Comparison of ENCODE assay signal across 8 cellular contexts in genomic region chr5:126354012-126354856, GRCh38.
DNase-seq lines count a peak whose midpoint lies in the region; ATAC-seq and TF ChIP-seq lines count a peak whose summit lies in the region.

No MANE protein-coding gene starts in this region.

- H3K27me3 Mint-ChIP-seq in HFFc6 (ENCODE audit: insufficient read depth), result no peaks in the 10 kb centered on the region

- peak; percentile 98 for DNase-seq in EL
- peak; percentile 98 for DNase-seq in HFFc6
- peak; percentile 96 to 99 for DNase-seq in cardiac fibroblast (ENCODE audit: low read depth in 2 of 2)
- DNase-seq in left colon, result no peak
- peak; percentile 93 for DNase-seq in superior temporal gyrus (ENCODE audit: extremely low spot score)
- DNase-seq in substantia nigra (lab: John Stamatoyannopoulos, UW), result no peak

- H3K36me3 ChIP-seq in OCI-LY1 (ENCODE audit: insufficient read depth, low read length), result no peaks in the 10 kb centered on the region

- peak overlapping the region; percentile 84 for H3K4me3 Mint-ChIP-seq in HFFc6

- no peaks in the 10 kb centered on the region for H3K9me3 ChIP-seq in OCI-LY1 (ENCODE audit: low read length)

- H3K4me2 ChIP-seq in OCI-LY1 (ENCODE audit: low read length), result no peak overlapping the region

- peaks cover 5% of the 10 kb centered on the region; the same call in 1 of the 2 replicates for H3K36me3 Mint-ChIP-seq in HFFc6 (ENCODE audit: low read depth)

- no peaks in the 10 kb centered on the region for H4K20me1 ChIP-seq in OCI-LY1 (ENCODE audit: insufficient read depth, low read length)

- H3K9me3 Mint-ChIP-seq in HFFc6, result no peaks in the 10 kb centered on the region; the same call in 1 of the 2 replicates

- H3K4me3 ChIP-seq in OCI-LY1 (ENCODE audit: low read depth, low read length, poor library complexity, severe bottlenecking), result no peak overlapping the region
- peak overlapping the region in 1 of 2 donors; percentile 11 for H3K4me3 ChIP-seq in cardiac fibroblast (replicated peaks in 1 of 2; ENCODE audit: low read depth in 2 of 2, low read length in 2 of 2)

- H3K9me2 ChIP-seq in OCI-LY1 (ENCODE audit: low read depth, low read length), result no peaks in the 10 kb centered on the region

- H3K79me2 ChIP-seq in OCI-LY1 (ENCODE audit: insufficient read depth, low read length), result no peaks in the 10 kb centered on the region

- peaks cover 87% of the 10 kb centered on the region for H3K4me1 Mint-ChIP-seq in HFFc6 (ENCODE audit: low read depth)

- intact Hi-C loops in left colon (cut with DNase I, micrococcal nuclease), result loop anchor here in 1 of 2 donors (5.0 kb wide), 1 partner anchor 188 kb away; no protein-coding TSS in a partner anchor

- H3K27ac ChIP-seq in OCI-LY1 (ENCODE audit: low read depth, low read length, poor library complexity, severe bottlenecking) (no peak overlapping the region), substantia nigra (ENCODE audit: low read depth, low read length, poor library complexity, severe bottlenecking) (no peak overlapping the region)

- H3K9ac ChIP-seq in OCI-LY1 (ENCODE audit: low read length), result no peak overlapping the region

- peaks cover 7% of the 10 kb centered on the region for H3K4me1 ChIP-seq in OCI-LY1 (ENCODE audit: insufficient read depth, low read length, severe bottlenecking)

- H3K27me3 ChIP-seq in OCI-LY1 (ENCODE audit: insufficient read depth, low read length), result no peaks in the 10 kb centered on the region

- peak; percentile 74 for ATAC-seq in left colon
- ATAC-seq in GM21526 (IDR thresholded peaks at IDR 0.05; ENCODE audit: low FRiP score, unreplicated experiment), result no peak

- no peaks in the 10 kb centered on the region for H3F3A ChIP-seq in OCI-LY1 (ENCODE audit: insufficient read depth, low read length)

- H3K27ac Mint-ChIP-seq in HFFc6, result peak overlapping the region; percentile 97

- TF ChIP-seq CTCF in HFFc6 (IDR thresholded peaks at IDR 0.05) (peak; percentile 79), OCI-LY1 (IDR thresholded peaks at IDR 0.05; ENCODE audit: low read length) (peak; percentile 62), cardiac fibroblast (IDR thresholded peaks at IDR 0.05; ENCODE audit: low read depth, low read length) (no peak)

- no peak overlapping the region for H2AFZ ChIP-seq in OCI-LY1 (ENCODE audit: low read length)

Comparison
In these comparisons a context has a peak if more than half of its experiments do, and no peak if none do; other contexts are left out.
1. DNase-seq: peak in EL (single experiment), HFFc6 (single experiment), cardiac fibroblast (2 of 2) and superior temporal gyrus (single experiment); none in left colon (0 of 2) and substantia nigra (0 of 49).